ENCODE assay signal across 29 cellular contexts in genomic region chr7:96217147-96217546, GRCh38.
"Had no signal": no experiment of that assay in that cellular context is flagged by ENCODE, and none has a peak within 500 bp of the region (broad histone marks: within the 10 kb centered on the region; RNA-seq: fewer than 3 reads in every experiment).

No MANE protein-coding gene starts in this region.

- H3K4me2 ChIP-seq: SK-N-SH had no signal

- H3K4me1 ChIP-seq: Peyer's patch had no signal

- DNase-seq: activated CD4-positive, alpha-beta memory T cell treated with anti-CD3 and anti-CD28 coated beads for 36 hours; activated CD4-positive, alpha-beta T cell treated with anti-CD3 and anti-CD28 coated beads for 4 hours; activated CD4-positive, alpha-beta T cell treated with anti-CD3 and anti-CD28 coated beads, Interleukin-2, amount 50 U/mL, for 1 hour; activated CD8-positive, alpha-beta memory T cell treated with anti-CD3 and anti-CD28 coated beads, Interleukin-2, amount 50 U/mL, for 4 hours; activated gamma-delta T cell treated with Interleukin-2 at 50 U/mL for 16 hours; activated naive CD4-positive, alpha-beta T cell treated with anti-CD3 and anti-CD28 coated beads for 36 hours; activated T-cell treated with anti-CD3 and anti-CD28 coated beads for 4 hours; activated T-cell treated with anti-CD3 and anti-CD28 coated beads, Interleukin-2, amount 50 U/mL, for 4 hours; adrenal gland; Kasumi-1; MM.1S; MV-4-11; NCI-H1092; NCI-H146; NCI-H187; NCI-H2029 treated with DMSO at 0.1 percent for 48 hours; NCI-H2107; NCI-H2171; NCI-H510A; NCI-H526; NCI-H748 treated with DMSO at 0.1 percent for 48 hours; Peyer's patch; RPMI8226; SHP77 treated with DMSO at 0.1 percent for 48 hours; SK-N-SH had no signal

- ATAC-seq: activated naive CD4-positive, alpha-beta T cell treated with anti-CD3 and anti-CD28 coated beads, Interleukin-2, amount 50 U/mL, for 72 hours; activated T-cell treated with anti-CD3 and anti-CD28 coated beads, Interleukin-2, amount 50 U/mL, for 4 hours had no signal

- H3K9ac ChIP-seq: SK-N-SH had no signal

- H3K9me2 ChIP-seq: SK-N-SH had no signal

- FAIRE-seq: TTC549 had no signal

- H3K27ac ChIP-seq: adrenal gland, cardiac muscle cell, Peyer's patch, SJSA1 had no signal

- H3K27me3 ChIP-seq: adrenal gland, cardiac muscle cell, Peyer's patch, SJSA1 had no signal

- H3K4me3 ChIP-seq: adrenal gland, cardiac muscle cell, Peyer's patch, SJSA1 had no signal

- H3K9me3 ChIP-seq: adrenal gland, Peyer's patch, SJSA1, SK-N-SH had no signal

- H3K36me3 ChIP-seq: adrenal gland, cardiac muscle cell, Peyer's patch, SJSA1 had no signal
